7 cellular contexts compared by ENCODE assay signal in the genomic region with DNA sequence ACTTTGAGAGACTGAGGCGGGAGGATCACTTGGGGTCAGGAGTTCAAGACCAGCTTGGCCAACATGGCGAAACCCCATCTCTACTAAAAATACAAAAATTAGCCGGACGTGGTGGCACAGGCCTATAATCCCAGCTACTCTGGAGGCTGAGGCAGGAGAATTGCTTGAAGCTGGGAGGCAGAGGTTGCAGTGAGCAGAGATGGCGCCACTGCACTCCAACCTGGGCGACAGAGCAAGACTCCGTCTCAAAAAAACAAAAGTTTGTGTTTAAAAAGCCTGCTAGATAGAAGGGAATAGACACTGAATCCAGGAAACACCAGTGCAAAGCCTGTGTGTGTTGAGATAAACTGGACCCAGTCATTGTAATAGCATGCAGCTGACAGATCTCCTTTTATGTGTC. TPM values are rescaled to one million over a fixed set of nuclear protein-coding genes. Genes with fewer than 3 reads are reported as not detected.
DNase-seq lines count a peak whose midpoint lies in the region; ATAC-seq, FAIRE-seq and TF ChIP-seq lines count a peak whose summit lies in the region.
"Not testable (repeated sequence)": the region's sequence is repeated elsewhere in the genome, so short reads cannot be mapped to it uniquely, and the experiment has no call there.

No MANE protein-coding gene starts in this region.

- not testable (repeated sequence) for H2AFZ ChIP-seq in GM23338; OCI-LY3 (ENCODE audit: low read depth, low read length); H1 (ENCODE audit: low read length)
- peak overlapping the region; percentile 75 for H2AFZ ChIP-seq in parathyroid adenoma

- H3K4me1 Mint-ChIP-seq in CD4-positive, CD25-positive, alpha-beta regulatory T cell, result peaks cover 24 to 33% (median 29%) of the 10 kb centered on the region in 4 donors
- peaks cover 21% of the 10 kb centered on the region for H3K4me1 Mint-ChIP-seq in GM23338
- H3K4me1 Mint-ChIP-seq in naive thymus-derived CD4-positive, alpha-beta T cell, result peaks cover 24 to 37% (median 34%) of the 10 kb centered on the region in 7 donors

- H2BK120ac ChIP-seq in H1 (replicated peaks; ENCODE audit: low read depth, low read length), result not testable (repeated sequence)

- H3K14ac ChIP-seq in H1 (ENCODE audit: insufficient read length), result not testable (repeated sequence)

- not testable (repeated sequence) for TF ChIP-seq POLR2A in H1 (IDR thresholded peaks at IDR 0.05; ENCODE audit: control extremely low read depth in 1 of 2, low read depth in 2 of 2, low read length in 2 of 2)

- H3K4me3 ChIP-seq in CD4-positive, CD25-positive, alpha-beta regulatory T cell (ENCODE audit: low read depth, low read length); WERI-Rb-1 (ENCODE audit: low read depth, low read length); naive thymus-derived CD4-positive, alpha-beta T cell (ENCODE audit: low read length); parathyroid adenoma (ENCODE audit: low read depth, low read length): not testable (repeated sequence)
- H3K4me3 ChIP-seq in GM23338, result peak overlapping the region; percentile 96
- 0 out of 2 replicates have a peak overlapping the region, but pooled peaks have one; percentile 81 for H3K4me3 ChIP-seq in OCI-LY3 (ENCODE audit: low read length)
- peak overlapping the region in 2 of 4 experiments; percentile 67 to 75; a peak in 2 of 8 replicates for H3K4me3 ChIP-seq in H1 (ENCODE audit: extremely low read depth in 1 of 4, insufficient read depth in 2 of 4, low read depth in 3 of 4, low read length in 4 of 4)

- TF ChIP-seq EP300 in H1 (IDR thresholded peaks at IDR 0.05; ENCODE audit: borderline replicate concordance in 1 of 2, low read depth in 2 of 2, low read length in 2 of 2), result not testable (repeated sequence)

- not testable (repeated sequence) for H2BK15ac ChIP-seq in H1 (ENCODE audit: low read length)

- H3K27ac Mint-ChIP-seq in CD4-positive, CD25-positive, alpha-beta regulatory T cell, result peak overlapping the region in 2 of 3 donors; percentile 69 to 97
- not testable (repeated sequence) for H3K27ac Mint-ChIP-seq in GM23338
- peak overlapping the region in 2 of 9 donors; percentile 95 to 97 for H3K27ac Mint-ChIP-seq in naive thymus-derived CD4-positive, alpha-beta T cell

- H3K36me3 Mint-ChIP-seq in CD4-positive, CD25-positive, alpha-beta regulatory T cell; naive thymus-derived CD4-positive, alpha-beta T cell: not testable (repeated sequence)
- H3K36me3 Mint-ChIP-seq in GM23338 (ENCODE audit: low read depth), result peaks cover 15% of the 10 kb centered on the region

- not testable (repeated sequence) for TF ChIP-seq RAD21 in H1 (IDR thresholded peaks at IDR 0.05 in 1 of 2, conservative IDR thresholded peaks at IDR 0.05 in 1 of 2; ENCODE audit: low read depth in 2 of 2, low read length in 2 of 2)

- H4K20me1 ChIP-seq in GM23338 (replicated peaks; ENCODE audit: insufficient read depth), result peaks cover 15% of the 10 kb centered on the region
- H4K20me1 ChIP-seq in OCI-LY3 (ENCODE audit: insufficient read depth, low read length), result peaks cover 21% of the 10 kb centered on the region
- peaks cover 5 to 13% of the 10 kb centered on the region in 2 experiments for H4K20me1 ChIP-seq in H1 (replicated peaks in 1 of 2; ENCODE audit: control insufficient read depth in 1 of 2, insufficient read depth in 2 of 2, low read length in 2 of 2)

- H3K27me3 ChIP-seq in CD4-positive, CD25-positive, alpha-beta regulatory T cell (ENCODE audit: control insufficient read depth, insufficient read depth, low read length); GM23338 (ENCODE audit: insufficient read depth); OCI-LY3 (ENCODE audit: low read depth, low read length); WERI-Rb-1 (ENCODE audit: insufficient read depth, low read depth, severe bottlenecking); H1 (replicated peaks in 1 of 4; ENCODE audit: control insufficient read depth in 3 of 4, extremely low read depth in 1 of 4, insufficient read depth in 3 of 4, low read length in 3 of 4); naive thymus-derived CD4-positive, alpha-beta T cell (ENCODE audit: control insufficient read depth in 2 of 2, insufficient read depth in 2 of 2, low read length in 2 of 2); parathyroid adenoma (ENCODE audit: control insufficient read depth, insufficient read depth, low read length): not testable (repeated sequence)

- H3K4ac ChIP-seq in H1 (replicated peaks; ENCODE audit: insufficient read length, low read depth, low read length), result not testable (repeated sequence)

- peak in 1 of 2 experiments; percentile 12; a peak in 1 of 4 replicates for TF ChIP-seq CTCF in GM23338 (conservative IDR thresholded peaks at IDR 0.05; ENCODE audit: low read depth in 2 of 2)
- TF ChIP-seq CTCF in OCI-LY3 (IDR thresholded peaks at IDR 0.05; ENCODE audit: low read depth, low read length); WERI-Rb-1 (IDR thresholded peaks at IDR 0.05; ENCODE audit: low read depth, low read length); H1 (IDR thresholded peaks at IDR 0.05; ENCODE audit: control extremely low read depth in 1 of 3, insufficient read depth in 1 of 3, low read depth in 1 of 3, low read length in 3 of 3); parathyroid adenoma (IDR thresholded peaks at IDR 0.05): not testable (repeated sequence)

- not testable (repeated sequence) for H3K36me3 ChIP-seq in CD4-positive, CD25-positive, alpha-beta regulatory T cell (ENCODE audit: control insufficient read depth, insufficient read depth, low read length); GM23338 (ENCODE audit: insufficient read depth); WERI-Rb-1; H1 (ENCODE audit: control insufficient read depth in 2 of 4, insufficient read depth in 4 of 4, low read length in 3 of 4); naive thymus-derived CD4-positive, alpha-beta T cell (ENCODE audit: control insufficient read depth in 2 of 3, insufficient read depth in 3 of 3, low read length in 3 of 3); parathyroid adenoma (ENCODE audit: control insufficient read depth, insufficient read depth, low read length)
- H3K36me3 ChIP-seq in OCI-LY3 (replicated peaks; ENCODE audit: low read depth, low read length), result peaks cover 17% of the 10 kb centered on the region

- intact Hi-C loops in naive thymus-derived CD4-positive, alpha-beta T cell (cut with micrococcal nuclease), result loop anchor here (5.0 to 10.0 kb wide), 5 partner anchors 310 to 1782 kb away; a partner anchor contains a TSS

- H3K18ac ChIP-seq in H1 (ENCODE audit: extremely low read depth, low read length), result not testable (repeated sequence)

- H3K27ac ChIP-seq in CD4-positive, CD25-positive, alpha-beta regulatory T cell (ENCODE audit: insufficient read depth, low read length, poor library complexity, severe bottlenecking); GM23338 (ENCODE audit: low read depth); OCI-LY3 (ENCODE audit: low read length); H1 (ENCODE audit: low read depth, low read length); naive thymus-derived CD4-positive, alpha-beta T cell (ENCODE audit: low read depth, low read length): not testable (repeated sequence)
- H3K27ac ChIP-seq in WERI-Rb-1 (peak overlapping the region; percentile 87), parathyroid adenoma (peak overlapping the region; percentile 98)

- not testable (repeated sequence) for H3F3A ChIP-seq in GM23338 (replicated peaks; ENCODE audit: low read depth)

- H3K9me2 ChIP-seq in GM23338 (ENCODE audit: insufficient read depth), result not testable (repeated sequence)

- H3K9ac ChIP-seq in OCI-LY3 (ENCODE audit: low read length); H1 (replicated peaks in 1 of 4; ENCODE audit: extremely low read depth in 1 of 4, low read depth in 3 of 4, low read length in 3 of 4); parathyroid adenoma: not testable (repeated sequence)

- not testable (repeated sequence) for H2BK20ac ChIP-seq in H1 (ENCODE audit: low read length)

- H4K91ac ChIP-seq in H1 (replicated peaks; ENCODE audit: insufficient read length, low read length), result not testable (repeated sequence)

- H3K4me3 Mint-ChIP-seq in CD4-positive, CD25-positive, alpha-beta regulatory T cell, result peak overlapping the region in 3 of 4 donors; percentile 2 to 97 (median 97)
- H3K4me3 Mint-ChIP-seq in GM23338, result peak overlapping the region; percentile 92; the same call in 2 of the 3 replicates
- H3K4me3 Mint-ChIP-seq in naive thymus-derived CD4-positive, alpha-beta T cell, result peak overlapping the region in 7 of 10 donors; percentile 25 to 98 (median 92)

- H3K23me2 ChIP-seq in H1 (ENCODE audit: low read depth, low read length), result peaks cover 19% of the 10 kb centered on the region

- H3K23ac ChIP-seq in H1 (ENCODE audit: insufficient read length), result not testable (repeated sequence)

- WGBS in H1 (ENCODE audit: extremely low coverage in 1 of 2, insufficient coverage in 1 of 2, insufficient read length in 1 of 2, insufficient replicate concordance in 2 of 2, low coverage in 1 of 2, low lambda C conversion rate in 2 of 2, missing lambda C conversion rate in 1 of 2), 2 experiments, result 88% methylated on average over 7 of the region's 7 CpGs; no CpG with 5 or more reads in 1 of the 2 experiments

- not testable (repeated sequence) for H2BK12ac ChIP-seq in H1 (ENCODE audit: low read depth, low read length)

- H3K27me3 Mint-ChIP-seq in CD4-positive, CD25-positive, alpha-beta regulatory T cell; GM23338 (ENCODE audit: insufficient read depth, low read depth, poor library complexity); naive thymus-derived CD4-positive, alpha-beta T cell: not testable (repeated sequence)

- POLR2A ChIA-PET in H1 (lab: Charles Lee; ENCODE audit: partially characterized antibody), result interaction anchor here (0.9 to 1.5 kb wide), 4 partner anchors 12 to 180 kb away, joined by 3 to 4 read pairs (median 3); a partner anchor contains a TSS
- POLR2A ChIA-PET in naive thymus-derived CD4-positive, alpha-beta T cell (lab: Charles Lee), result interaction anchor here (1.0 to 3.7 kb wide), 2 partner anchors 189 to 241 kb away, joined by 3 to 27 read pairs; a partner anchor contains a TSS

- H2BK5ac ChIP-seq in H1 (ENCODE audit: low read depth, low read length), result not testable (repeated sequence)

- CTCF ChIA-PET in H1 (lab: Charles Lee; ENCODE audit: partially characterized antibody), result interaction anchor here (2.1 to 5.9 kb wide), 4 partner anchors 8 to 50 kb away, joined by 7 to 27 read pairs (median 18); no protein-coding TSS in a partner anchor
- CTCF ChIA-PET in naive thymus-derived CD4-positive, alpha-beta T cell (lab: Charles Lee), result interaction anchor here (1.0 to 3.3 kb wide), 3 partner anchors 9 to 181 kb away, joined by 3 to 17 read pairs (median 6); a partner anchor contains a TSS

- not testable (repeated sequence) for H2AK5ac ChIP-seq in H1 (ENCODE audit: low read depth, low read length)

- H3K79me1 ChIP-seq in H1 (ENCODE audit: low read depth, low read length), result not testable (repeated sequence)

- not testable (repeated sequence) for FAIRE-seq in H1 (lab: Jason Lieb, UNC)

- H3K56ac ChIP-seq in H1 (replicated peaks; ENCODE audit: insufficient read length, low read depth, low read length), result not testable (repeated sequence)

- H3K9me3 Mint-ChIP-seq in CD4-positive, CD25-positive, alpha-beta regulatory T cell; naive thymus-derived CD4-positive, alpha-beta T cell: not testable (repeated sequence)
- H3K9me3 Mint-ChIP-seq in GM23338, result peaks cover 16% of the 10 kb centered on the region

- DNase-seq in CD4-positive, CD25-positive, alpha-beta regulatory T cell; GM23338 (ENCODE audit: low spot score); WERI-Rb-1; H1 (ENCODE audit: low read depth in 1 of 2, low spot score in 2 of 2); naive thymus-derived CD4-positive, alpha-beta T cell: not testable (repeated sequence)

- H3K79me2 ChIP-seq in GM23338 (replicated peaks; ENCODE audit: insufficient read depth) (peaks cover 27% of the 10 kb centered on the region), OCI-LY3 (ENCODE audit: low read length) (peaks cover 33% of the 10 kb centered on the region), H1 (ENCODE audit: control insufficient read depth in 1 of 2, insufficient read depth in 2 of 2, low read length in 2 of 2) (peaks cover 3 to 22% of the 10 kb centered on the region in 2 experiments; a peak in 3 of 4 replicates)
- not testable (repeated sequence) for H3K79me2 ChIP-seq in parathyroid adenoma

- ATAC-seq in CD4-positive, CD25-positive, alpha-beta regulatory T cell (ENCODE audit: low read depth in 2 of 2); GM23338; naive thymus-derived CD4-positive, alpha-beta T cell: not testable (repeated sequence)

- H4K8ac ChIP-seq in H1 (ENCODE audit: extremely low read depth, insufficient read depth, low read length), result not testable (repeated sequence)

- not testable (repeated sequence) for H4K5ac ChIP-seq in H1 (ENCODE audit: insufficient read length, low read depth, low read length)

- H3K4me1 ChIP-seq in CD4-positive, CD25-positive, alpha-beta regulatory T cell (ENCODE audit: control insufficient read depth, insufficient read depth, low read length, poor library complexity, severe bottlenecking), result peaks cover 24% of the 10 kb centered on the region
- H3K4me1 ChIP-seq in GM23338 (ENCODE audit: insufficient read depth) (peaks cover 16% of the 10 kb centered on the region), OCI-LY3 (ENCODE audit: low read length) (peaks cover 23% of the 10 kb centered on the region), parathyroid adenoma (peaks cover 15% of the 10 kb centered on the region)
- not testable (repeated sequence) for H3K4me1 ChIP-seq in H1 (replicated peaks in 1 of 4; ENCODE audit: control insufficient read depth in 3 of 4, insufficient read depth in 4 of 4, low read length in 3 of 4)
- peaks cover 12 to 16% of the 10 kb centered on the region in 2 donors for H3K4me1 ChIP-seq in naive thymus-derived CD4-positive, alpha-beta T cell (ENCODE audit: control insufficient read depth in 2 of 2, insufficient read depth in 2 of 2, low read length in 2 of 2)

- H3K4me2 ChIP-seq in GM23338, result peak overlapping the region; percentile 78
- H3K4me2 ChIP-seq in OCI-LY3 (ENCODE audit: low read length); parathyroid adenoma (ENCODE audit: low read length): not testable (repeated sequence)
- peak overlapping the region; percentile 86 to 93; a peak in 2 of 4 replicates for H3K4me2 ChIP-seq in H1 (ENCODE audit: insufficient read depth in 1 of 2, low read depth in 2 of 2, low read length in 2 of 2)

- not testable (repeated sequence) for H3K9me3 ChIP-seq in CD4-positive, CD25-positive, alpha-beta regulatory T cell (ENCODE audit: control insufficient read depth in 2 of 2, low read length in 2 of 2); OCI-LY3 (ENCODE audit: insufficient read depth, low read length); WERI-Rb-1 (ENCODE audit: severe bottlenecking); naive thymus-derived CD4-positive, alpha-beta T cell (ENCODE audit: control insufficient read depth in 2 of 3, low read length in 3 of 3); parathyroid adenoma (ENCODE audit: control insufficient read depth, low read length)
- peaks cover under 1 to 11% of the 10 kb centered on the region in 2 experiments; a peak in 3 of 4 replicates for H3K9me3 ChIP-seq in H1 (ENCODE audit: insufficient read depth in 2 of 2, low read depth in 1 of 2, low read length in 1 of 2)

RNA-seq across cellular contexts. Expression of a gene that starts 1.5 kb away (rescaled TPM):
- 54.1 TPM for total RNA-seq in CD4-positive, CD25-positive, alpha-beta regulatory T cell
- polyA plus RNA-seq in CD4-positive, CD25-positive, alpha-beta regulatory T cell, result 10 to 100 TPM in 3 of 4 donors, 1 to 10 TPM in 1; 9.9 to 15.8 (median 11.3) TPM
- 55.0 and 65.2 TPM in 2 replicates for total RNA-seq in GM23338 (2014; rRNA removed; shearing (Covaris generic))
- polyA plus RNA-seq in GM23338 (2016; fragmentation: Nextera tagmentation; extraction: Ambion mirVana) (38.4 and 44.5 TPM in 2 replicates), H1 (2011; rRNA removed) (3.2 and 4.1 TPM in 2 replicates)
- 48.3 and 48.4 TPM in 2 replicates for total RNA-seq in H1 (2021; fragmentation: NEBNext Ultra II Directional; extraction: Animal tissue kit (Norgen Biotek cat#: 25700))
- polyA plus RNA-seq in H1 (2011; cell fraction: cytosol; rRNA removed), result 6.1 TPM
- polyA plus RNA-seq in H1 (2011; cell fraction: nucleus; rRNA removed), result 8.0 TPM
- 5.9 to 12.8 TPM (median 9.7 TPM) in 4 replicates for polyA plus RNA-seq in H1 (2012, experiment 1 of 2)
- 0.54 TPM for polyA plus RNA-seq in H1 (2012, experiment 2 of 2)
- 27.2 TPM for polyA plus RNA-seq in H1 (2013, experiment 1 of 2)
- 24.3 TPM for polyA plus RNA-seq in H1 (2013, experiment 2 of 2)
- 56.2 and 67.1 TPM in 2 replicates for polyA minus RNA-seq in H1 (2011; rRNA and poly(A)+ RNA removed)
- polyA minus RNA-seq in H1 (2011; cell fraction: cytosol; rRNA and poly(A)+ RNA removed), result 15.0 TPM
- 109 TPM for polyA minus RNA-seq in H1 (2011; cell fraction: nucleus; rRNA and poly(A)+ RNA removed)
- 10 to 100 TPM; 44.9 to 71.5 (median 59.2) TPM for total RNA-seq in naive thymus-derived CD4-positive, alpha-beta T cell
- polyA plus RNA-seq in naive thymus-derived CD4-positive, alpha-beta T cell, result 10 to 100 TPM; 11.3 to 15.5 TPM
